In genomic region chr13:98570929-98571372, GRCh38 we compare ENCODE assay signal across 8 cellular contexts. TPM values are rescaled to one million over a fixed set of nuclear protein-coding genes. Genes with fewer than 3 reads are reported as not detected.
DNase-seq lines count a peak whose midpoint lies in the region; ATAC-seq and TF ChIP-seq lines count a peak whose summit lies in the region.

No MANE protein-coding gene starts in this region.

- H3K4me1 Mint-ChIP-seq in Caco-2 (ENCODE audit: low read depth, unreplicated experiment) (peaks cover 88% of the 10 kb centered on the region), nephron progenitor cell (peaks cover 96% of the 10 kb centered on the region)
- peaks cover 81 to 83% of the 10 kb centered on the region in 2 donors for H3K4me1 Mint-ChIP-seq in effector memory CD8-positive, alpha-beta T cell (ENCODE audit: low read depth in 2 of 2)

- H3K4me3 Mint-ChIP-seq in Caco-2 (ENCODE audit: unreplicated experiment): peak overlapping the region; percentile 39
- H3K4me3 Mint-ChIP-seq in effector memory CD8-positive, alpha-beta T cell: peak overlapping the region; percentile 84 to 85
- H3K4me3 Mint-ChIP-seq in nephron progenitor cell: no peak overlapping the region

- no TSS peak for BruUV-seq in Caco-2 (replicated peaks; lab: Mats Ljungman, UMichigan)

- peak overlapping the region; percentile 60 for H3K27ac Mint-ChIP-seq in Caco-2 (ENCODE audit: unreplicated experiment)
- H3K27ac Mint-ChIP-seq in effector memory CD8-positive, alpha-beta T cell: peak overlapping the region; percentile 95 to 97
- peak overlapping the region; percentile 61 for H3K27ac Mint-ChIP-seq in nephron progenitor cell

- H3K27me3 ChIP-seq in Caco-2 (replicated peaks; ENCODE audit: control insufficient read depth, insufficient read depth, low read length): no peaks in the 10 kb centered on the region
- no peaks in the 10 kb centered on the region for H3K27me3 ChIP-seq in aorta (ENCODE audit: control insufficient read depth in 1 of 2, insufficient read depth in 2 of 2, low read length in 1 of 2)

- peak; percentile 88 for ATAC-seq in GM19372 (IDR thresholded peaks at IDR 0.05; ENCODE audit: low read depth, unreplicated experiment)
- ATAC-seq in HG03280 (IDR thresholded peaks at IDR 0.05; ENCODE audit: unreplicated experiment): peak; percentile 81
- ATAC-seq in effector memory CD8-positive, alpha-beta T cell (replicated peaks): peak; percentile 55
- no peak for ATAC-seq in aorta (ENCODE audit: low FRiP score)

- no peaks in the 10 kb centered on the region for H3K27me3 Mint-ChIP-seq in Caco-2 (ENCODE audit: insufficient read depth, unreplicated experiment)
- no peaks in the 10 kb centered on the region for H3K27me3 Mint-ChIP-seq in effector memory CD8-positive, alpha-beta T cell
- H3K27me3 Mint-ChIP-seq in nephron progenitor cell (ENCODE audit: low read depth, poor library complexity): peaks cover 3% of the 10 kb centered on the region

- CTCF ChIA-PET in Caco-2 (lab: Charles Lee): interaction anchor here (0.6 to 3.0 kb wide), 3 partner anchors 16 to 102 kb away, joined by 3 to 13 read pairs (median 3); no protein-coding TSS in a partner anchor

- H3K36me3 ChIP-seq in Caco-2 (ENCODE audit: control insufficient read depth, insufficient read depth, low read length): 0 out of 2 replicates have a peak, but pooled peaks cover 1% of the 10 kb centered on the region
- no peaks in the 10 kb centered on the region for H3K36me3 ChIP-seq in aorta (ENCODE audit: control insufficient read depth in 1 of 2, insufficient read depth in 2 of 2, low read length in 1 of 2)

- H3K9me3 Mint-ChIP-seq in Caco-2 (ENCODE audit: unreplicated experiment): no peaks in the 10 kb centered on the region
- H3K9me3 Mint-ChIP-seq in effector memory CD8-positive, alpha-beta T cell: no peaks in the 10 kb centered on the region
- H3K9me3 Mint-ChIP-seq in nephron progenitor cell: peaks cover 29% of the 10 kb centered on the region

- DNase-seq in Caco-2 (no peak), SW 1271 (lab: John Stamatoyannopoulos, UW) (peak; percentile 75 to 86), nephron progenitor cell (no peak), OCI-M2 (lab: John Stamatoyannopoulos, UW; ENCODE audit: unreplicated experiment) (no peak), aorta (no peak)
- peak in 2 of 3 experiments; percentile 19 to 20 for DNase-seq in effector memory CD8-positive, alpha-beta T cell

- H3K4me1 ChIP-seq in Caco-2 (peaks cover 85% of the 10 kb centered on the region), aorta (ENCODE audit: control insufficient read depth in 1 of 2, insufficient read depth in 2 of 2, low read length in 2 of 2) (no peaks in the 10 kb centered on the region)

- H3K36me3 Mint-ChIP-seq in Caco-2 (ENCODE audit: insufficient read depth, unreplicated experiment): peaks cover 90% of the 10 kb centered on the region
- H3K36me3 Mint-ChIP-seq in effector memory CD8-positive, alpha-beta T cell (ENCODE audit: insufficient read depth): peaks cover 26% of the 10 kb centered on the region
- H3K36me3 Mint-ChIP-seq in nephron progenitor cell (ENCODE audit: low read depth): peaks cover 53% of the 10 kb centered on the region

- H3K4me3 ChIP-seq in Caco-2 (ENCODE audit: low read depth, low read length): no peak overlapping the region
- H3K4me3 ChIP-seq in aorta (ENCODE audit: low read length in 2 of 2): no peak overlapping the region

- WGBS in aorta, 2 donors: 87 to 89% methylated on average over 10 of the region's 10 CpGs

- H3K9me3 ChIP-seq in Caco-2 (no peaks in the 10 kb centered on the region), aorta (ENCODE audit: control insufficient read depth, low read length) (no peaks in the 10 kb centered on the region)

- intact Hi-C loops in Caco-2 (cut with micrococcal nuclease; ENCODE audit: unreplicated experiment) (loop anchor here (10.0 kb wide), 1 partner anchor 204 kb away; no protein-coding TSS in a partner anchor), aorta (cut with DNase I) (no loop called here)

- no peak overlapping the region for H3K27ac ChIP-seq in aorta (ENCODE audit: low read depth in 1 of 2, low read length in 2 of 2)

- TF ChIP-seq CTCF in Caco-2 (IDR thresholded peaks at IDR 0.05; ENCODE audit: insufficient read depth in 1 of 2, low read depth in 1 of 2, low read length in 1 of 2, severe bottlenecking in 1 of 2, unreplicated experiment in 1 of 2) (no peak), nephron progenitor cell (IDR thresholded peaks at IDR 0.05) (no peak)

- POLR2A ChIA-PET in Caco-2 (lab: Charles Lee): interaction anchor here (0.7 kb wide), 1 partner anchor 9 kb away, joined by 4 read pairs; no protein-coding TSS in a partner anchor

RNA-seq across cellular contexts. Expression of gene STK24, which starts 6.0 kb away (rescaled TPM):
- total RNA-seq in Caco-2 (2022): 244 and 253 TPM in 2 replicates
- total RNA-seq in aorta: 10 to 100 TPM; 61.3 to 64.5 TPM
- polyA plus RNA-seq in aorta: 10 to 100 TPM; 39.9 to 54.8 TPM

Comparison
In these comparisons a context has a peak if more than half of its experiments do, and no peak if none do; other contexts are left out.
1. DNase-seq: peak in SW 1271 (2 of 2) and effector memory CD8-positive, alpha-beta T cell (2 of 3); none in Caco-2 (0 of 2), nephron progenitor cell (single experiment), OCI-M2 (single experiment) and aorta (0 of 2).
2. Peak in every context shown above with its lines, with median percentiles within 50 percentile points of each other: H3K27ac Mint-ChIP-seq.